1 cellular context compared by ENCODE assay signal in the genomic region with DNA sequence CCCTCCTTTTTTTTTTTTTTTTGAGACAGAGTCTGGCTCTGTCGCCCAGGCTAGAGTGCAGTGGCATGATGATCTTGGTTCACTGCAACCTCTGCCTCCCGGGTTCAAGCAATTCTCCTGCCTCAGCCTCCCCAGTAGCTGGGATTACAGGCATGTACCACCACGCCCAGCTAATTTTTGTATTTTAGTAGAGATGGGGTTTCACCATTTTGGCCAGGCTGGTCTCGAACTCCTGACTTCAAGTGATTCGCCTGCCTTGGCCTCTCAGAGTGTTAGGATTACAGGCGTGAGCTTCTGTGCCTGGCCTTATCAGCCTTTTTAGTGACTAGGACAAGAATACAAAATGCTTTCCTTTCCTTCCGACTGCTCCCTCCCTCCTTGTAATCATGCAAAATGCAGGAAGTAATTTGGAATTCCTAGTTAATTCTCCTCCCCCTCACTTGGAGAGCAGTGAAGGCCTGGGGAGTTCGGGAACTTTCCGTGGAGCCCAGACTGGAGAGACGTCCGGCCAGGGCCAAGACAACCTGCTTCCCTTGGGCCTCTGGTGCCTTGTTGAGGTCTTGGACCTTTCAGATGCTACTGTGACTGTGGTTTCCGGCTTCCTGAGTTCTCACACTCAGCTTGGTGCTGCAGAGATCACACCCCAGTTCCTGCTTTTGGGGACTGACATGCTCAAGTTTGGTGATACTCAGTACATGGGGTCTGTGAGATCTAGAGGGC.
TF ChIP-seq lines count a peak whose summit lies in the region.

No MANE protein-coding gene starts in this region.

TF ChIP-seq in K562, 482 proteins besides CTCF, POLR2A, EP300 and RAD21:
- TF ChIP-seq, protein P1, sequence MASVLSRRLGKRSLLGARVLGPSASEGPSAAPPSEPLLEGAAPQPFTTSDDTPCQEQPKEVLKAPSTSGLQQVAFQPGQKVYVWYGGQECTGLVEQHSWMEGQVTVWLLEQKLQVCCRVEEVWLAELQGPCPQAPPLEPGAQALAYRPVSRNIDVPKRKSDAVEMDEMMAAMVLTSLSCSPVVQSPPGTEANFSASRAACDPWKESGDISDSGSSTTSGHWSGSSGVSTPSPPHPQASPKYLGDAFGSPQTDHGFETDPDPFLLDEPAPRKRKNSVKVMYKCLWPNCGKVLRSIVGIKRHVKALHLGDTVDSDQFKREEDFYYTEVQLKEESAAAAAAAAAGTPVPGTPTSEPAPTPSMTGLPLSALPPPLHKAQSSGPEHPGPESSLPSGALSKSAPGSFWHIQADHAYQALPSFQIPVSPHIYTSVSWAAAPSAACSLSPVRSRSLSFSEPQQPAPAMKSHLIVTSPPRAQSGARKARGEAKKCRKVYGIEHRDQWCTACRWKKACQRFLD (CRISPR knock-in tag; IDR thresholded peaks at IDR 0.05): peak; percentile 60; the same call in 1 of the 2 replicates
- TF ChIP-seq ETV1 (tag; conservative IDR thresholded peaks at IDR 0.05; ENCODE audit: low read depth) (peak; percentile 66), SPI1 (IDR thresholded peaks at IDR 0.05; ENCODE audit: borderline replicate concordance, low read depth, low read length) (peak; percentile 56; the same call in 1 of the 2 replicates), L3MBTL2 (IDR thresholded peaks at IDR 0.05) (0 out of 2 replicates have a peak, but pooled peaks have one; percentile 19), NRF1 (conservative IDR thresholded peaks at IDR 0.05 in 1 of 2, IDR thresholded peaks at IDR 0.05 in 1 of 2) (0 out of 4 replicates have a peak, but pooled peaks of 1 of the 2 experiments have one; percentile 17), ZFX (CRISPR knock-in tag; IDR thresholded peaks at IDR 0.05) (peak; percentile 51), MAZ (CRISPR knock-in tag; conservative IDR thresholded peaks at IDR 0.05 in 1 of 2, IDR thresholded peaks at IDR 0.05 in 1 of 2) (0 out of 4 replicates have a peak, but pooled peaks of 1 of the 2 experiments have one; percentile 16), ZNF134 (CRISPR knock-in tag; conservative IDR thresholded peaks at IDR 0.05) (0 out of 2 replicates have a peak, but pooled peaks have one; percentile 2)
- TF ChIP-seq, protein P2, sequence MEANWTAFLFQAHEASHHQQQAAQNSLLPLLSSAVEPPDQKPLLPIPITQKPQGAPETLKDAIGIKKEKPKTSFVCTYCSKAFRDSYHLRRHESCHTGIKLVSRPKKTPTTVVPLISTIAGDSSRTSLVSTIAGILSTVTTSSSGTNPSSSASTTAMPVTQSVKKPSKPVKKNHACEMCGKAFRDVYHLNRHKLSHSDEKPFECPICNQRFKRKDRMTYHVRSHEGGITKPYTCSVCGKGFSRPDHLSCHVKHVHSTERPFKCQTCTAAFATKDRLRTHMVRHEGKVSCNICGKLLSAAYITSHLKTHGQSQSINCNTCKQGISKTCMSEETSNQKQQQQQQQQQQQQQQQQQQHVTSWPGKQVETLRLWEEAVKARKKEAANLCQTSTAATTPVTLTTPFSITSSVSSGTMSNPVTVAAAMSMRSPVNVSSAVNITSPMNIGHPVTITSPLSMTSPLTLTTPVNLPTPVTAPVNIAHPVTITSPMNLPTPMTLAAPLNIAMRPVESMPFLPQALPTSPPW (CRISPR knock-in tag; IDR thresholded peaks at IDR 0.05): 0 out of 2 replicates have a peak, but pooled peaks have one; percentile 29
